In genomic region chrX:136778020-136778419, GRCh38 we compare ENCODE assay signal across 15 cellular contexts. TPM values are rescaled to one million over a fixed set of nuclear protein-coding genes. Genes with fewer than 3 reads are reported as not detected.
A peak's percentile ranks its signal among the peaks of the same experiment; 100 is the strongest.
DNase-seq lines count a peak whose midpoint lies in the region; ATAC-seq, FAIRE-seq and TF ChIP-seq lines count a peak whose summit lies in the region.
"Had no signal": no experiment of that assay in that cellular context is flagged by ENCODE, and none has a peak within 500 bp of the region (broad histone marks: within the 10 kb centered on the region; RNA-seq: fewer than 3 reads in every experiment).

No MANE protein-coding gene starts in this region.

- WGBS in K562 (ENCODE audit: insufficient coverage, low coverage, missing lambda C conversion rate): 64% methylated on average over 3 of the region's 3 CpGs
- WGBS in thymus: 98% methylated on average over 3 of the region's 3 CpGs
- WGBS in mesendoderm (ENCODE audit: extremely low coverage, insufficient coverage, low lambda C conversion rate): no CpG with 5 or more reads among the region's 3 CpGs

- no peak for TF ChIP-seq RAD21 in K562 (CRISPR knock-in tag; conservative IDR thresholded peaks at IDR 0.05 in 1 of 2, IDR thresholded peaks at IDR 0.05 in 1 of 2)

- TF ChIP-seq POLR2A in NB4 (IDR thresholded peaks at IDR 0.05; ENCODE audit: extremely low read depth, insufficient read length): no peak
- TF ChIP-seq POLR2A in K562 (conservative IDR thresholded peaks at IDR 0.05): no peak

- BruUV-seq in K562 (replicated peaks; lab: Mats Ljungman, UMichigan): no TSS peak

- no peak overlapping the region for H2AK5ac ChIP-seq in mesendoderm (ENCODE audit: low read length)

- H3K36me3 ChIP-seq in K562 (ENCODE audit: control insufficient read depth, insufficient read depth, low read length): no peaks in the 10 kb centered on the region
- no peaks in the 10 kb centered on the region for H3K36me3 ChIP-seq in thymus (ENCODE audit: control insufficient read depth, insufficient read depth)
- no peaks in the 10 kb centered on the region for H3K36me3 ChIP-seq in mesendoderm (ENCODE audit: control insufficient read depth, insufficient read depth, low read length)
- H3K36me3 ChIP-seq: heart left ventricle had no signal

- H3K4me2 ChIP-seq in K562 (ENCODE audit: insufficient read depth, low read length): no peak overlapping the region
- no peak overlapping the region for H3K4me2 ChIP-seq in mesendoderm (ENCODE audit: low read length)
- H3K4me2 ChIP-seq: PC-9 had no signal

- H2BK5ac ChIP-seq in mesendoderm (ENCODE audit: low read length): no peak overlapping the region

- H3K9ac ChIP-seq in K562 (ENCODE audit: insufficient read depth in 1 of 2, low read depth in 2 of 2, low read length in 2 of 2) (no peak overlapping the region), mesendoderm (ENCODE audit: low read length) (no peak overlapping the region)

- no peak overlapping the region for H2AFZ ChIP-seq in K562 (ENCODE audit: low read depth, low read length)
- H2AFZ ChIP-seq: PC-9 had no signal

- peak overlapping the region; percentile 90 for H3K4me3 Mint-ChIP-seq in activated naive CD4-positive, alpha-beta T cell treated with anti-CD3 and anti-CD28 coated beads for 36 hours
- H3K4me3 Mint-ChIP-seq: HFFc6 had no signal

- H4K5ac ChIP-seq in mesendoderm (ENCODE audit: low read length): no peak overlapping the region

- H3K27ac ChIP-seq in K562 (ENCODE audit: extremely low read depth, low read depth, low read length) (no peak overlapping the region), thymus (ENCODE audit: low read depth) (no peak overlapping the region), mesendoderm (ENCODE audit: low read depth, low read length) (no peak overlapping the region)
- H3K27ac ChIP-seq: PC-9 had no signal

- H3K27me3 ChIP-seq in K562 (ENCODE audit: control insufficient read depth in 2 of 2, insufficient read depth in 2 of 2, low read length in 2 of 2) (no peaks in the 10 kb centered on the region), thymus (ENCODE audit: control insufficient read depth, insufficient read depth) (no peaks in the 10 kb centered on the region), mesendoderm (ENCODE audit: insufficient read depth, low read length, poor library complexity) (no peaks in the 10 kb centered on the region)
- H3K27me3 ChIP-seq: heart left ventricle had no signal

- H3K56ac ChIP-seq in mesendoderm (ENCODE audit: low read length): no peak overlapping the region

- H2BK120ac ChIP-seq in mesendoderm (ENCODE audit: low read depth, low read length): no peak overlapping the region

- H3K9me3 Mint-ChIP-seq in activated naive CD4-positive, alpha-beta T cell treated with anti-CD3 and anti-CD28 coated beads for 36 hours: no peaks in the 10 kb centered on the region
- no peaks in the 10 kb centered on the region for H3K9me3 Mint-ChIP-seq in activated naive CD4-positive, alpha-beta T cell treated with anti-CD3 and anti-CD28 coated beads, Interleukin-2, amount 50 U/mL, for 72 hours
- H3K9me3 Mint-ChIP-seq: HFFc6 had no signal

- in situ Hi-C loops in K562 (cut with MboI): no loop called here

- no peak for DNase-seq in activated naive CD4-positive, alpha-beta T cell treated with anti-CD3 and anti-CD28 coated beads for 36 hours
- no peak for DNase-seq in activated naive CD4-positive, alpha-beta T cell treated with anti-CD3 and anti-CD28 coated beads, Interleukin-2, amount 50 U/mL, for 72 hours (ENCODE audit: low spot score in 2 of 2)
- DNase-seq in NB4 (ENCODE audit: low read depth) (no peak), K562 (ENCODE audit: extremely low read depth in 1 of 4, low spot score in 3 of 4) (no peak), mesendoderm (no peak)
- no peak for DNase-seq in stimulated activated CD4-positive, alpha-beta T cell treated with anti-CD3 and anti-CD28 coated beads, Interleukin-15, amount 100 ng/mL, for 24 hours
- DNase-seq: activated naive CD4-positive, alpha-beta T cell; heart left ventricle; HFFc6; mammary epithelial cell; NCI-H526 treated with DMSO at 0.1 percent for 48 hours; PC-9 had no signal

- H3K4me3 ChIP-seq in NB4 (ENCODE audit: low read depth, low read length): peak overlapping the region; percentile 94
- H3K4me3 ChIP-seq in K562: no peak overlapping the region
- peak overlapping the region; percentile 5 for H3K4me3 ChIP-seq in thymus (ENCODE audit: low read length)
- H3K4me3 ChIP-seq in mesendoderm (ENCODE audit: low read length): no peak overlapping the region
- H3K4me3 ChIP-seq: PC-9 had no signal

- H3K4me1 Mint-ChIP-seq in activated naive CD4-positive, alpha-beta T cell treated with anti-CD3 and anti-CD28 coated beads for 36 hours (ENCODE audit: low read depth): peaks cover 52% of the 10 kb centered on the region

- intact Hi-C loops in activated naive CD4-positive, alpha-beta T cell treated with anti-CD3 and anti-CD28 coated beads for 36 hours (cut with micrococcal nuclease): loop anchor here (2.0 to 10.0 kb wide), 3 partner anchors 13 to 1253 kb away; partner anchors contain the start of gene INTS6L
- intact Hi-C loops in K562 (cut with micrococcal nuclease): no loop called here

- H3K4ac ChIP-seq in mesendoderm (ENCODE audit: low read depth, low read length): no peak overlapping the region

- POLR2A ChIA-PET in K562 (lab: Yijun Ruan, JAX): no interaction called here

- no peak overlapping the region for H3K23ac ChIP-seq in mesendoderm (ENCODE audit: low read length)

- no peak for TF ChIP-seq EP300 in K562 (IDR thresholded peaks at IDR 0.05; ENCODE audit: low read length)

- no peaks in the 10 kb centered on the region for H3K9me1 ChIP-seq in K562 (ENCODE audit: control insufficient read depth, insufficient read depth, low read length)

- no peak overlapping the region for H2BK15ac ChIP-seq in mesendoderm (replicated peaks; ENCODE audit: low read depth)

- H3K4me1 ChIP-seq in K562 (replicated peaks in 1 of 2; ENCODE audit: control insufficient read depth in 2 of 2, insufficient read depth in 2 of 2, low read length in 2 of 2) (peaks cover 0 to 15% of the 10 kb centered on the region in 2 experiments; a peak in 3 of 5 replicates), thymus (ENCODE audit: control insufficient read depth, insufficient read depth, low read length) (peaks cover 2% of the 10 kb centered on the region), mesendoderm (ENCODE audit: control insufficient read depth, low read depth, low read length) (no peaks in the 10 kb centered on the region)

- H3K27me3 Mint-ChIP-seq in activated naive CD4-positive, alpha-beta T cell treated with anti-CD3 and anti-CD28 coated beads for 36 hours (ENCODE audit: low read depth): no peaks in the 10 kb centered on the region

- FAIRE-seq in K562 (lab: Jason Lieb, UNC): no peak
- FAIRE-seq: keratinocyte had no signal

- H3K79me2 ChIP-seq in K562 (ENCODE audit: control insufficient read depth, insufficient read depth, low read length): no peaks in the 10 kb centered on the region
- no peaks in the 10 kb centered on the region for H3K79me2 ChIP-seq in mesendoderm (ENCODE audit: control insufficient read depth, insufficient read depth, low read length)

- CTCF ChIA-PET in activated naive CD4-positive, alpha-beta T cell treated with anti-CD3 and anti-CD28 coated beads for 36 hours (lab: Charles Lee): interaction anchor here (0.6 to 0.7 kb wide), 2 partner anchors 80 to 133 kb away, joined by 3 to 5 read pairs; no protein-coding TSS in a partner anchor
- CTCF ChIA-PET in K562 (lab: Yijun Ruan, JAX; ENCODE audit: low intra/inter-chr PET ratio): no interaction called here

- no peak overlapping the region for H3K18ac ChIP-seq in mesendoderm (ENCODE audit: low read length)

- TF ChIP-seq CTCF in NB4 (IDR thresholded peaks at IDR 0.05; ENCODE audit: low read depth, low read length) (no peak), K562 (IDR thresholded peaks at IDR 0.05 in 2 of 3, conservative IDR thresholded peaks at IDR 0.05 in 1 of 3; ENCODE audit: insufficient read depth in 2 of 3, low read depth in 1 of 3, low read length in 3 of 3) (no peak)

- no peaks in the 10 kb centered on the region for H3K79me1 ChIP-seq in mesendoderm (ENCODE audit: low read length)

- H4K8ac ChIP-seq in mesendoderm (ENCODE audit: low read depth, low read length): no peak overlapping the region

- ATAC-seq in activated naive CD4-positive, alpha-beta T cell treated with anti-CD3 and anti-CD28 coated beads, Interleukin-2, amount 50 U/mL, for 72 hours: no peak
- ATAC-seq in K562 (no peak), HG03025 (IDR thresholded peaks at IDR 0.05; ENCODE audit: low FRiP score, unreplicated experiment) (no peak)
- ATAC-seq: heart left ventricle had no signal

- H4K20me1 ChIP-seq in K562 (replicated peaks; ENCODE audit: control insufficient read depth, insufficient read depth, low read length): no peaks in the 10 kb centered on the region

- H3K9me3 ChIP-seq in K562 (replicated peaks; ENCODE audit: control insufficient read depth, insufficient read depth, low read depth, low read length): no peaks in the 10 kb centered on the region
- H3K9me3 ChIP-seq in thymus (ENCODE audit: control insufficient read depth): no peaks in the 10 kb centered on the region
- H3K9me3 ChIP-seq: heart left ventricle had no signal

- H3K36me3 Mint-ChIP-seq in activated naive CD4-positive, alpha-beta T cell treated with anti-CD3 and anti-CD28 coated beads for 36 hours (ENCODE audit: low read depth): peaks cover 14% of the 10 kb centered on the region
- H3K36me3 Mint-ChIP-seq in activated naive CD4-positive, alpha-beta T cell treated with anti-CD3 and anti-CD28 coated beads, Interleukin-2, amount 50 U/mL, for 72 hours: peaks cover 24 to 27% of the 10 kb centered on the region in 2 donors

- peak overlapping the region; percentile 99 for H3K27ac Mint-ChIP-seq in activated naive CD4-positive, alpha-beta T cell treated with anti-CD3 and anti-CD28 coated beads for 36 hours
- no peak overlapping the region for H3K27ac Mint-ChIP-seq in activated naive CD4-positive, alpha-beta T cell treated with anti-CD3 and anti-CD28 coated beads, Interleukin-2, amount 50 U/mL, for 72 hours
- H3K27ac Mint-ChIP-seq: HFFc6 had no signal

RNA-seq across cellular contexts. Expression of gene ARHGEF6, which starts 2.7 kb away (rescaled TPM):
- total RNA-seq in activated naive CD4-positive, alpha-beta T cell treated with anti-CD3 and anti-CD28 coated beads for 36 hours: 10 to 100 TPM; 56.1 to 58.5 TPM
- 10 to 100 TPM; 59.5 to 80.3 TPM for total RNA-seq in activated naive CD4-positive, alpha-beta T cell treated with anti-CD3 and anti-CD28 coated beads, Interleukin-2, amount 50 U/mL, for 72 hours
- 2.3 and 4.7 TPM in 2 replicates for total RNA-seq in K562 (2011; cell fraction: chromatin; rRNA removed; ENCODE audit: low replicate concordance)
- total RNA-seq in K562 (2011; cell fraction: nucleolus; rRNA removed): 1.3 TPM in 2 replicates
- 2.0 and 4.1 TPM in 2 replicates for total RNA-seq in K562 (2011; cell fraction: nucleoplasm; rRNA removed)
- total RNA-seq in K562 (2014; rRNA removed): 7.4 and 9.5 TPM in 2 replicates
- 14.3 and 15.9 TPM in 2 replicates for total RNA-seq in K562 (2014; rRNA removed; fragmentation: Illumina TruSeq; extraction: Trizol)
- total RNA-seq in K562 (2015; rRNA removed; fragmentation: Illumina TruSeq; extraction: Trizol): 20.7 and 22.1 TPM in 2 replicates
- 10.4 and 10.9 TPM in 2 replicates for total RNA-seq in K562 (2021)
- polyA plus RNA-seq in K562 (2011; rRNA removed): 15.1 and 15.3 TPM in 2 replicates
- polyA plus RNA-seq in K562 (2011; cell fraction: cytosol; rRNA removed): 4.4 and 8.8 TPM in 2 replicates
- 8.9 and 13.1 TPM in 2 replicates for polyA plus RNA-seq in K562 (2011; cell fraction: nucleus; rRNA removed)
- 24.2 and 44.4 TPM in 2 replicates for polyA plus RNA-seq in K562 (2012)
- 15.2 and 18.0 TPM in 2 replicates for polyA plus RNA-seq in K562 (2014; fragmentation: Illumina TruSeq; extraction: Trizol)
- polyA plus RNA-seq in K562 (2014; fragmentation: Nextera tagmentation; extraction: Ambion mirVana): 1 to 10 TPM; 2.9 to 5.0 TPM
- polyA plus RNA-seq in K562 (2014; rRNA removed): 13.3 and 14.1 TPM in 2 replicates
- polyA minus RNA-seq in K562 (2011; rRNA and poly(A)+ RNA removed): 13.3 and 15.4 TPM in 2 replicates
- 4.0 and 5.6 TPM in 2 replicates for polyA minus RNA-seq in K562 (2011; cell fraction: cytosol; rRNA and poly(A)+ RNA removed)
- polyA minus RNA-seq in K562 (2011; cell fraction: nucleus; rRNA and poly(A)+ RNA removed): 2.4 and 7.1 TPM in 2 replicates
- polyA plus RNA-seq in thymus: 37.2 TPM
- polyA plus RNA-seq in mesendoderm (2013, experiment 1 of 2): 1.0 TPM
- 1.1 TPM for polyA plus RNA-seq in mesendoderm (2013, experiment 2 of 2)

Comparison
In these comparisons a context has a peak if more than half of its experiments do, and no peak if none do; other contexts are left out.
1. H3K4me3 ChIP-seq: peak in NB4 (single experiment) and thymus (single experiment); none in K562 (single experiment) and mesendoderm (single experiment).